ENCODE assay signal across 1 cellular context in genomic region chr3:142975316-142975995, GRCh38.
TF ChIP-seq lines count a peak whose summit lies in the region.

No MANE protein-coding gene starts in this region.

TF ChIP-seq in K562, 482 proteins besides CTCF, POLR2A, EP300 and RAD21:
- TF ChIP-seq ZFP36 (IDR thresholded peaks at IDR 0.05; ENCODE audit: low read depth, low read length, partially characterized antibody) (peak; percentile 60), ZNF311 (CRISPR knock-in tag; IDR thresholded peaks at IDR 0.05) (no peak), ZNF407 (IDR thresholded peaks at IDR 0.05; ENCODE audit: low read depth) (peak; percentile 58; the same call in 1 of the 2 replicates)
